ENCODE assay signal across 12 cellular contexts in genomic region chr1:154755858-154756730, GRCh38.
A peak's percentile ranks its signal among the peaks of the same experiment; 100 is the strongest.
DNase-seq lines count a peak whose midpoint lies in the region; ATAC-seq and TF ChIP-seq lines count a peak whose summit lies in the region.
"Had no signal": no experiment of that assay in that cellular context is flagged by ENCODE, and none has a peak within 500 bp of the region (broad histone marks: within the 10 kb centered on the region; RNA-seq: fewer than 3 reads in every experiment).

No MANE protein-coding gene starts in this region.

- no peak overlapping the region for H3K27ac ChIP-seq in SK-N-SH (ENCODE audit: low read depth in 2 of 2, low read length in 1 of 2)
- H3K27ac ChIP-seq in osteoblast (ENCODE audit: low read depth, low read length), result no peak overlapping the region
- H3K27ac ChIP-seq in CD8-positive, alpha-beta memory T cell (ENCODE audit: low read depth, low read length), result no peak overlapping the region
- H3K27ac ChIP-seq: dorsolateral prefrontal cortex, gastrocnemius medialis had no signal

- no peak for TF ChIP-seq CTCF in SK-N-SH (IDR thresholded peaks at IDR 0.05)
- no peak for TF ChIP-seq CTCF in osteoblast (IDR thresholded peaks at IDR 0.05; ENCODE audit: extremely low read depth, low read depth, low read length)

- no peak overlapping the region for H3K9ac ChIP-seq in SK-N-SH

- POLR2A ChIA-PET in SK-N-SH (lab: Yijun Ruan, JAX), result no interaction called here
- POLR2A ChIA-PET in CD8-positive, alpha-beta memory T cell (lab: Charles Lee), result no interaction called here

- no peaks in the 10 kb centered on the region for H3F3A ChIP-seq in SK-N-SH (replicated peaks; ENCODE audit: insufficient read depth)

- no peaks in the 10 kb centered on the region for H3K27me3 Mint-ChIP-seq in activated naive CD8-positive, alpha-beta T cell
- peaks cover 6 to 9% of the 10 kb centered on the region in 2 donors for H3K27me3 Mint-ChIP-seq in CD8-positive, alpha-beta memory T cell

- TF ChIP-seq EP300 in SK-N-SH (IDR thresholded peaks at IDR 0.05; ENCODE audit: borderline replicate concordance in 1 of 2, low read depth in 1 of 2, low read length in 1 of 2), result no peak

- peaks cover 0 to 9% of the 10 kb centered on the region in 2 experiments; a peak in 1 of 4 replicates for H3K4me1 ChIP-seq in SK-N-SH (ENCODE audit: control insufficient read depth in 1 of 2, insufficient read depth in 2 of 2, low read depth in 1 of 2, low read length in 1 of 2)
- H3K4me1 ChIP-seq in osteoblast (ENCODE audit: insufficient read depth, low read length), result no peaks in the 10 kb centered on the region
- H3K4me1 ChIP-seq in CD8-positive, alpha-beta memory T cell (ENCODE audit: insufficient read depth, low read length), result peaks cover 22% of the 10 kb centered on the region

- CTCF ChIA-PET in SK-N-SH (lab: Yijun Ruan, JAX), result interaction anchor here (0.6 to 1.4 kb wide), 5 partner anchors 14 to 114 kb away, joined by 3 to 4 read pairs (median 3); partner anchors contain the start of gene KCNN3
- CTCF ChIA-PET in CD8-positive, alpha-beta memory T cell (lab: Charles Lee), result no interaction called here

- no peaks in the 10 kb centered on the region for H3K9me3 Mint-ChIP-seq in activated naive CD8-positive, alpha-beta T cell (ENCODE audit: low read depth)
- H3K9me3 Mint-ChIP-seq in CD8-positive, alpha-beta memory T cell, result no peaks in the 10 kb centered on the region

- H2AFZ ChIP-seq in SK-N-SH (ENCODE audit: low read depth) (no peak overlapping the region), osteoblast (ENCODE audit: low read length) (no peak overlapping the region)

- ATAC-seq in SK-N-SH treated with all-trans-retinoic acid at 6 μM for 48 hours, result no peak; the same call in 1 of the 3 replicates
- no peak for ATAC-seq in GM18873 (IDR thresholded peaks at IDR 0.05; ENCODE audit: low FRiP score, unreplicated experiment)
- ATAC-seq: gastrocnemius medialis had no signal

- no peak overlapping the region for H3K4me2 ChIP-seq in SK-N-SH
- no peak overlapping the region for H3K4me2 ChIP-seq in osteoblast (ENCODE audit: insufficient read depth, low read length)

- no peaks in the 10 kb centered on the region for H3K9me2 ChIP-seq in SK-N-SH

- no peak overlapping the region for H3K4me3 ChIP-seq in SK-N-SH (ENCODE audit: low read depth in 2 of 2, low read length in 1 of 2)
- no peak overlapping the region for H3K4me3 ChIP-seq in osteoblast (ENCODE audit: insufficient read depth, low read length)
- no peak overlapping the region for H3K4me3 ChIP-seq in CD8-positive, alpha-beta memory T cell (ENCODE audit: low read length)
- H3K4me3 ChIP-seq: dorsolateral prefrontal cortex, gastrocnemius medialis had no signal

- TF ChIP-seq RAD21 in SK-N-SH (IDR thresholded peaks at IDR 0.05; ENCODE audit: low read length), result no peak

- no peaks in the 10 kb centered on the region for H3K36me3 Mint-ChIP-seq in activated naive CD8-positive, alpha-beta T cell
- H3K36me3 Mint-ChIP-seq in CD8-positive, alpha-beta memory T cell, result no peaks in the 10 kb centered on the region

- no peaks in the 10 kb centered on the region for H3K36me3 ChIP-seq in SK-N-SH (replicated peaks in 1 of 2; ENCODE audit: control insufficient read depth in 1 of 2, insufficient read depth in 2 of 2, low read length in 1 of 2)
- no peaks in the 10 kb centered on the region for H3K36me3 ChIP-seq in osteoblast (ENCODE audit: insufficient read depth, low read length)
- no peaks in the 10 kb centered on the region for H3K36me3 ChIP-seq in CD8-positive, alpha-beta memory T cell (ENCODE audit: insufficient read depth, low read length)
- H3K36me3 ChIP-seq: gastrocnemius medialis had no signal

- H3K79me2 ChIP-seq in SK-N-SH (ENCODE audit: insufficient read depth) (no peaks in the 10 kb centered on the region), osteoblast (ENCODE audit: insufficient read depth, low read length) (no peaks in the 10 kb centered on the region)

- DNase-seq in SK-N-SH, result peak; percentile 33
- DNase-seq in HCEC 1CT, result peak; percentile 19
- peak; percentile 94 for DNase-seq in osteoblast (ENCODE audit: insufficient read length, low spot score, missing footprints)
- no peak for DNase-seq in CD8-positive, alpha-beta memory T cell
- no peak for DNase-seq in ecto neural progenitor cell (ENCODE audit: low spot score)
- DNase-seq: gastrocnemius medialis; NCI-H146; stimulated activated naive CD4-positive, alpha-beta T cell treated with Interleukin-2 at 50 U/mL for 16 hours had no signal

- H3K4me3 Mint-ChIP-seq in activated naive CD8-positive, alpha-beta T cell, result no peak overlapping the region
- H3K4me3 Mint-ChIP-seq in CD8-positive, alpha-beta memory T cell, result no peak overlapping the region

- H3K9me3 ChIP-seq in SK-N-SH, result no peaks in the 10 kb centered on the region
- H3K9me3 ChIP-seq in osteoblast (ENCODE audit: low read depth, low read length), result peaks cover 2% of the 10 kb centered on the region
- H3K9me3 ChIP-seq in CD8-positive, alpha-beta memory T cell (ENCODE audit: low read length), result no peaks in the 10 kb centered on the region
- H3K9me3 ChIP-seq: gastrocnemius medialis had no signal

- peak overlapping the region; percentile 79 for H3K27ac Mint-ChIP-seq in activated naive CD8-positive, alpha-beta T cell
- H3K27ac Mint-ChIP-seq in CD8-positive, alpha-beta memory T cell, result peak overlapping the region in 1 of 8 donors; percentile 89

- WGBS in SK-N-SH (ENCODE audit: low lambda C conversion rate), result 71% methylated on average over 6 of the region's 6 CpGs

- H4K20me1 ChIP-seq in SK-N-SH (ENCODE audit: insufficient read depth) (no peaks in the 10 kb centered on the region), osteoblast (ENCODE audit: insufficient read depth, low read length) (no peaks in the 10 kb centered on the region)

- peaks cover 14% of the 10 kb centered on the region for H3K27me3 ChIP-seq in SK-N-SH (ENCODE audit: insufficient read depth)
- peaks cover 39% of the 10 kb centered on the region for H3K27me3 ChIP-seq in osteoblast (ENCODE audit: insufficient read depth, low read length)
- no peaks in the 10 kb centered on the region for H3K27me3 ChIP-seq in CD8-positive, alpha-beta memory T cell (ENCODE audit: insufficient read depth, low read length, poor library complexity, severe bottlenecking)
- H3K27me3 ChIP-seq: gastrocnemius medialis had no signal

- peaks cover 71% of the 10 kb centered on the region for H3K4me1 Mint-ChIP-seq in activated naive CD8-positive, alpha-beta T cell (ENCODE audit: low read depth)
- peaks cover 13 to 19% (median 14%) of the 10 kb centered on the region in 3 donors for H3K4me1 Mint-ChIP-seq in CD8-positive, alpha-beta memory T cell

TF ChIP-seq in SK-N-SH, 30 proteins besides CTCF, POLR2A, EP300 and RAD21:
- TF ChIP-seq FOXJ3 (CRISPR knock-in tag; IDR thresholded peaks at IDR 0.05) (no peak), NFIC (IDR thresholded peaks at IDR 0.05; ENCODE audit: borderline replicate concordance) (no peak)

TF ChIP-seq in SK-N-SH treated with all-trans-retinoic acid at 6 μM for 48 hours, 23 proteins besides CTCF, POLR2A, EP300 and RAD21:
- no peak for TF ChIP-seq ISL1 (CRISPR knock-in tag; IDR thresholded peaks at IDR 0.05)
- TF ChIP-seq ZFP30 (CRISPR knock-in tag; IDR thresholded peaks at IDR 0.05), result no peak
- TF ChIP-seq TSHZ2 (CRISPR knock-in tag; IDR thresholded peaks at IDR 0.05), result no peak

Comparison
In these comparisons a context has a peak if more than half of its experiments do, and no peak if none do; other contexts are left out.
1. DNase-seq: peak in SK-N-SH (single experiment), HCEC 1CT (single experiment) and osteoblast (single experiment); none in CD8-positive, alpha-beta memory T cell (0 of 5) and ecto neural progenitor cell (single experiment).